In the genomic region with DNA sequence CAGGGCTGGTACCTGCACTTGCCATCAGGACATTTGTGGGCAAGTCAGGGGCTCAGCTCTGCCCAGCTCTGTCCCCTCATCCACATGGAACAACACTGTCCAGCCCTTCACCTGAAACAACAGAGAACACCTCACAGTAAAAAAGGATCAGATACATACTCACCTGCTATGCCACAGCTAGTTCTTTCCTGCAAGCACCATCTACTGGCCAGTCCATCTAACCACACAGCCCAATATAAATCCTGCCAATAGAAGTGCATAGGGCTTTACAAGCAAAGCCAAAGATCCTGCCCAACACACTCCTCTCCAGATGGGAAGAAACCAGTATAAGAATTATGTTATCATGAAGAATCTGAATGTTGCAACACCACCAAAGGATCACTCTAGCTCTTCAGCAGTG, we compare ENCODE assay signal across 20 cellular contexts. TPM values are rescaled to one million over a fixed set of nuclear protein-coding genes. Genes with fewer than 3 reads are reported as not detected.
DNase-seq lines count a peak whose midpoint lies in the region; ATAC-seq, FAIRE-seq and TF ChIP-seq lines count a peak whose summit lies in the region.
"Had no signal": no experiment of that assay in that cellular context is flagged by ENCODE, and none has a peak within 500 bp of the region (broad histone marks: within the 10 kb centered on the region; RNA-seq: fewer than 3 reads in every experiment).

No MANE protein-coding gene starts in this region.

- H3K27ac ChIP-seq in PC-9: no peak overlapping the region
- no peak overlapping the region for H3K27ac ChIP-seq in coronary artery
- no peak overlapping the region for H3K27ac ChIP-seq in esophagus squamous epithelium
- H3K27ac ChIP-seq: foreskin keratinocyte had no signal

- no peaks in the 10 kb centered on the region for H3K27me3 Mint-ChIP-seq in Caco-2 (ENCODE audit: insufficient read depth, unreplicated experiment)
- H3K27me3 Mint-ChIP-seq: T-cell had no signal

- no peak overlapping the region for H3K4me3 Mint-ChIP-seq in Caco-2 (ENCODE audit: unreplicated experiment)
- H3K4me3 Mint-ChIP-seq: T-cell had no signal

- H3K27ac Mint-ChIP-seq in Caco-2 (ENCODE audit: unreplicated experiment): no peak overlapping the region
- H3K27ac Mint-ChIP-seq: activated T-helper 2 cell treated with anti-CD3 and anti-CD28 coated beads, Interferon-gamma antibody, Interleukin-2, Interleukin-4, amounts not matched to agents 10 μg/mL and 5 μg/mL and 100 μg/mL, durations not matched to agents 14 hours and 24 hours and 36 hours; T-cell had no signal

- no peaks in the 10 kb centered on the region for H3K36me3 ChIP-seq in Caco-2 (ENCODE audit: control insufficient read depth, insufficient read depth, low read length)
- no peaks in the 10 kb centered on the region for H3K36me3 ChIP-seq in PC-9 (ENCODE audit: low read depth)
- no peaks in the 10 kb centered on the region for H3K36me3 ChIP-seq in esophagus squamous epithelium

- no peak overlapping the region for H3K4me3 ChIP-seq in Caco-2 (ENCODE audit: low read depth, low read length)
- no peak overlapping the region for H3K4me3 ChIP-seq in PC-9
- H3K4me3 ChIP-seq in coronary artery: no peak overlapping the region
- H3K4me3 ChIP-seq in esophagus squamous epithelium: no peak overlapping the region

- TF ChIP-seq CTCF in Caco-2 (IDR thresholded peaks at IDR 0.05; ENCODE audit: insufficient read depth in 1 of 2, low read depth in 1 of 2, low read length in 1 of 2, severe bottlenecking in 1 of 2, unreplicated experiment in 1 of 2): peak; percentile 23 to 24
- TF ChIP-seq CTCF in PC-9 (conservative IDR thresholded peaks at IDR 0.05): peak; percentile 37; the same call in 1 of the 2 replicates
- no peak for TF ChIP-seq CTCF in coronary artery (IDR thresholded peaks at IDR 0.05)
- no peak for TF ChIP-seq CTCF in esophagus squamous epithelium (IDR thresholded peaks at IDR 0.05)

- DNase-seq in Caco-2: peak in 1 of 2 experiments; percentile 3
- DNase-seq in HTR-8/SVneo (ENCODE audit: insufficient read length, low spot score): no peak
- no peak for DNase-seq in PC-9
- peak; percentile 29 for DNase-seq in iPS-NIHi11 (ENCODE audit: low spot score)
- no peak for DNase-seq in coronary artery (ENCODE audit: low spot score)
- no peak for DNase-seq in frontal cortex (ENCODE audit: low spot score in 2 of 2)
- DNase-seq in esophagus squamous epithelium (lab: John Stamatoyannopoulos, UW): no peak
- DNase-seq: activated CD8-positive, alpha-beta memory T cell treated with anti-CD3 and anti-CD28 coated beads for 24 hours; amniotic stem cell; cerebellar nuclear complex; foreskin keratinocyte; GOT3; MV-4-11; right cardiac atrium; stimulated activated CD4-positive, alpha-beta T cell treated with anti-CD3 and anti-CD28 coated beads, Interleukin-2, amount 100 ng/mL, for 24 hours; T-cell had no signal

- no peaks in the 10 kb centered on the region for H3K9me3 Mint-ChIP-seq in Caco-2 (ENCODE audit: unreplicated experiment)

- no TSS peak for BruUV-seq in Caco-2 (replicated peaks; lab: Mats Ljungman, UMichigan)
- no TSS peak for BruUV-seq in PC-9 (replicated peaks; lab: Mats Ljungman, UMichigan)

- H4K20me1 ChIP-seq in PC-9 (ENCODE audit: insufficient read depth): no peaks in the 10 kb centered on the region

- POLR2A ChIA-PET in Caco-2 (lab: Charles Lee) (no interaction called here), PC-9 (lab: Charles Lee; ENCODE audit: unreplicated experiment) (no interaction called here)

- intact Hi-C loops in Caco-2 (cut with micrococcal nuclease; ENCODE audit: unreplicated experiment) (loop anchor here (1.0 to 2.0 kb wide), 3 partner anchors 33 to 101 kb away; no protein-coding TSS in a partner anchor), PC-9 (cut with micrococcal nuclease; ENCODE audit: unreplicated experiment) (no loop called here), esophagus squamous epithelium (cut with DNase I) (no loop called here)

- H3F3A ChIP-seq in PC-9 (ENCODE audit: insufficient read depth, low read depth): no peaks in the 10 kb centered on the region

- FAIRE-seq in HTR-8/SVneo (lab: Jason Lieb, UNC) (peak; percentile 38), frontal cortex (lab: Jason Lieb, UNC) (no peak)
- FAIRE-seq: endometrium had no signal

- no peak for ATAC-seq in GM18517 (IDR thresholded peaks at IDR 0.05; ENCODE audit: unreplicated experiment)
- ATAC-seq: foreskin keratinocyte, right cardiac atrium, T-cell had no signal

- no peaks in the 10 kb centered on the region for H3K4me1 ChIP-seq in Caco-2
- H3K4me1 ChIP-seq in PC-9 (replicated peaks; ENCODE audit: insufficient read depth): no peaks in the 10 kb centered on the region
- no peaks in the 10 kb centered on the region for H3K4me1 ChIP-seq in esophagus squamous epithelium
- H3K4me1 ChIP-seq: foreskin keratinocyte had no signal

- no peaks in the 10 kb centered on the region for H3K36me3 Mint-ChIP-seq in Caco-2 (ENCODE audit: insufficient read depth, unreplicated experiment)
- H3K36me3 Mint-ChIP-seq: T-cell had no signal

- H3K9me3 ChIP-seq in Caco-2 (no peaks in the 10 kb centered on the region), PC-9 (ENCODE audit: insufficient read depth, low read depth) (no peaks in the 10 kb centered on the region), esophagus squamous epithelium (peaks cover 0 to 8% (median 0%) of the 10 kb centered on the region in 3 donors)

- no peak for TF ChIP-seq POLR2A in esophagus squamous epithelium (IDR thresholded peaks at IDR 0.05)

- no peaks in the 10 kb centered on the region for H3K79me2 ChIP-seq in PC-9 (ENCODE audit: low read depth)

- H2AFZ ChIP-seq in PC-9: no peak overlapping the region

- H3K27me3 ChIP-seq in Caco-2 (replicated peaks; ENCODE audit: control insufficient read depth, insufficient read depth, low read length): no peaks in the 10 kb centered on the region
- H3K27me3 ChIP-seq in PC-9 (ENCODE audit: insufficient read depth, low read depth): no peaks in the 10 kb centered on the region
- no peaks in the 10 kb centered on the region for H3K27me3 ChIP-seq in esophagus squamous epithelium
- H3K27me3 ChIP-seq: foreskin keratinocyte had no signal

- H3K4me2 ChIP-seq in PC-9: no peak overlapping the region

- CTCF ChIA-PET in Caco-2 (lab: Charles Lee): no interaction called here
- CTCF ChIA-PET in PC-9 (lab: Charles Lee): no interaction called here

- H3K4me1 Mint-ChIP-seq in Caco-2 (ENCODE audit: low read depth, unreplicated experiment): no peaks in the 10 kb centered on the region
- H3K4me1 Mint-ChIP-seq: T-cell had no signal

- no peaks in the 10 kb centered on the region for H3K9me2 ChIP-seq in PC-9 (ENCODE audit: insufficient read depth)

RNA-seq across cellular contexts. Expression of a gene that starts 52.2 kb away (rescaled TPM):
- total RNA-seq in Caco-2 (2022) (not detected in 2 replicates), PC-9 (2021) (3.6 and 4.0 TPM in 2 replicates), frontal cortex (18.8 TPM), esophagus squamous epithelium (under 1 TPM; 0.04 to 0.38 (median 0.17) TPM)
- total RNA-seq: activated T-helper 2 cell treated with anti-CD3 and anti-CD28 coated beads, Interferon-gamma antibody, Interleukin-2, Interleukin-4, amounts not matched to agents 10 μg/mL and 5 μg/mL and 100 μg/mL, durations not matched to agents 14 hours and 24 hours and 36 hours; Daoy; foreskin keratinocyte had no signal

Comparison
In these comparisons a context has a peak if more than half of its experiments do, and no peak if none do; other contexts are left out.
1. CTCF ChIP-seq: peak in Caco-2 (2 of 2) and PC-9 (single experiment); none in coronary artery (single experiment) and esophagus squamous epithelium (0 of 6).